ENCODE assay signal across 2 cellular contexts in the genomic region with DNA sequence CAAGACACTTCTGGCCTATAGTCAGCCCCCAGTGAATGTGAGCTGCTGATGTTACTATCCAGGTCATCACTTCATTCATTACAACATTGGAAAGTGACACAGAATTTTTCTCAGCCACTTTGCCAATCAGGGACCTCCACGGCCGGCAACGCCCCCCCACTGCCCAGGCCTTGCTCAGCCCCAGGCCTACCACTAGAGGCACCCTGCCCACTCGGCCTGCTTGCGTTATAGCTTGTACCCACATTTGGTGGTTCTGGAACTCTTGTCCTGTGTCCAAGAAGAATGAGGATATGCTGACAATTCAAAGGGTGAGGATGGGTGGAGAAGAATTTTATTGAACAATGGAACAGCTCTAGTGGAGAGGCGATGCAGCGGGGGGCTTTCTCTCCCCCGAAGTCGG.
TF ChIP-seq lines count a peak whose summit lies in the region.

No MANE protein-coding gene starts in this region.

TF ChIP-seq in HCT116, 20 proteins besides CTCF, POLR2A, EP300 and RAD21:
- TF ChIP-seq ZFX (IDR thresholded peaks at IDR 0.05) = no peak
- TF ChIP-seq CBX3 (IDR thresholded peaks at IDR 0.05; ENCODE audit: low read depth) = no peak
- no peak for TF ChIP-seq YY1 (IDR thresholded peaks at IDR 0.05; ENCODE audit: extremely low read depth, insufficient replicate concordance, low read depth, low read length)
- TF ChIP-seq ZNF274 (IDR thresholded peaks at IDR 0.05; ENCODE audit: low read depth, low read length) = no peak
- TF ChIP-seq, protein P1, sequence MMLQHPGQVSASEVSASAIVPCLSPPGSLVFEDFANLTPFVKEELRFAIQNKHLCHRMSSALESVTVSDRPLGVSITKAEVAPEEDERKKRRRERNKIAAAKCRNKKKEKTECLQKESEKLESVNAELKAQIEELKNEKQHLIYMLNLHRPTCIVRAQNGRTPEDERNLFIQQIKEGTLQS (IDR thresholded peaks at IDR 0.05) = no peak
TF ChIP-seq in HCT116: peak in this region for 0.

TF ChIP-seq in GM12878, 131 proteins besides CTCF, POLR2A, EP300 and RAD21:
- TF ChIP-seq SMARCA5 (IDR thresholded peaks at IDR 0.05) (no peak), FOXM1 (IDR thresholded peaks at IDR 0.05; ENCODE audit: low read depth, low read length) (no peak), BMI1 (IDR thresholded peaks at IDR 0.05; ENCODE audit: borderline replicate concordance) (no peak), POLR2AphosphoS2 (IDR thresholded peaks at IDR 0.05; ENCODE audit: low read depth, low read length) (no peak), KAT2A (conservative IDR thresholded peaks at IDR 0.05; ENCODE audit: control insufficient read depth, low read depth, low read length) (no peak), HDAC2 (IDR thresholded peaks at IDR 0.05) (no peak), ESRRA (IDR thresholded peaks at IDR 0.05; ENCODE audit: low read length) (no peak), GABPA (IDR thresholded peaks at IDR 0.05; ENCODE audit: low read depth) (no peak), FOS (IDR thresholded peaks at IDR 0.05; ENCODE audit: borderline replicate concordance, extremely low read depth, insufficient read length) (no peak), IRF4 (IDR thresholded peaks at IDR 0.05; ENCODE audit: low read depth, low read length) (no peak), CREM (IDR thresholded peaks at IDR 0.05; ENCODE audit: low read depth) (no peak), PAX5 (IDR thresholded peaks at IDR 0.05; ENCODE audit: borderline replicate concordance, low read depth, low read length) (no peak), SMAD5 (IDR thresholded peaks at IDR 0.05; ENCODE audit: low read depth) (no peak)
- TF ChIP-seq, protein P2, sequence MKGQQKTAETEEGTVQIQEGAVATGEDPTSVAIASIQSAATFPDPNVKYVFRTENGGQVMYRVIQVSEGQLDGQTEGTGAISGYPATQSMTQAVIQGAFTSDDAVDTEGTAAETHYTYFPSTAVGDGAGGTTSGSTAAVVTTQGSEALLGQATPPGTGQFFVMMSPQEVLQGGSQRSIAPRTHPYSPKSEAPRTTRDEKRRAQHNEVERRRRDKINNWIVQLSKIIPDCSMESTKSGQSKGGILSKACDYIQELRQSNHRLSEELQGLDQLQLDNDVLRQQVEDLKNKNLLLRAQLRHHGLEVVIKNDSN (IDR thresholded peaks at IDR 0.05; ENCODE audit: borderline replicate concordance, extremely low read length, insufficient read depth, low read depth, low read length) = no peak
- TF ChIP-seq, protein P3, sequence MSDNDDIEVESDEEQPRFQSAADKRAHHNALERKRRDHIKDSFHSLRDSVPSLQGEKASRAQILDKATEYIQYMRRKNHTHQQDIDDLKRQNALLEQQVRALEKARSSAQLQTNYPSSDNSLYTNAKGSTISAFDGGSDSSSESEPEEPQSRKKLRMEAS (IDR thresholded peaks at IDR 0.05; ENCODE audit: low read depth, low read length) = no peak
